In the genomic region with DNA sequence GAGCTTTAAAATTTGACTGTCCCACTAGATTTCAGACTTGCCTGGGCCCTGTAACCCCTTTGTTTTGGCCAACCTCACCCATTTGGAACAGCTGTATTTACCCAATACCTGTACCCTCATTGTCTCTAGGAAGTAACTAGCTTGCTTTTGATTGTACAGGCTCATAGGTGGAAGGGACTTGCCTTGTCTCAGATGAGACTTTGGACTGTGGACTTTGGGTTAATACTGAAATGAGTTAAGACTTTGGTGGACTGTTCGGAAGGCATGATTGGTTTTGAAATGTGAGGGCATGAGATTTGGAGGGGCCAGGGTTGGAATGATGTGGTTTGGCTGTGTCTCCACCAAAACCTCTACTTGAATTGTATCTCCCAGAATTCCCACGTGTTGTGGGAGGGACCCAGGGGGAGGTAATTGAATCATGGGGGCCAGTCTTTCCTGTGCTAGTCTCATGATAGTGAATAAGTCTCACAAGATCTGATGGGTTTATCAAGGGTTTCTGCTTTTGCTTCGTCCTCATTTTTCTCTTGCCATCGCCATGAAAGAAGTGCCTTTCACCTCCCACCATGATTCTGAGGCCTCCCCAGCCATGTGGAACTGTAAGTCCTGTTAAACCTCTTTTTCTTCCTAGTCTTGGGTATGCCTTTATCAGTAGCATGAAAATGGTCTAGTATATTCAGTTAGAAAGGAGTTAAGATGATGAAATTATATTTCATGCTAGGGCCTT, we compare ENCODE assay signal across 6 cellular contexts. TPM values are rescaled to one million over a fixed set of nuclear protein-coding genes. Genes with fewer than 3 reads are reported as not detected.
DNase-seq lines count a peak whose midpoint lies in the region; ATAC-seq, FAIRE-seq and TF ChIP-seq lines count a peak whose summit lies in the region.
"Not testable (repeated sequence)": the region's sequence is repeated elsewhere in the genome, so short reads cannot be mapped to it uniquely, and the experiment has no call there.

No MANE protein-coding gene starts in this region.

- in situ Hi-C loops in K562 (cut with MboI), result not testable (repeated sequence)

- not testable (repeated sequence) for H3K9me1 ChIP-seq in K562 (ENCODE audit: control insufficient read depth, insufficient read depth, low read length)

- CTCF ChIA-PET in CD8-positive, alpha-beta T cell (lab: Charles Lee), result interaction anchor here (0.8 to 1.0 kb wide), 2 partner anchors 10 to 13 kb away, joined by 3 read pairs; partner anchors contain the start of gene TDRD3
- CTCF ChIA-PET in K562 (lab: Yijun Ruan, JAX; ENCODE audit: low intra/inter-chr PET ratio), result not testable (repeated sequence)

- peak overlapping the region; percentile 23 for H3K4me2 ChIP-seq in Loucy (ENCODE audit: low read depth, low read length, poor library complexity, severe bottlenecking)
- H3K4me2 ChIP-seq in K562 (ENCODE audit: insufficient read depth, low read length), result not testable (repeated sequence)

- H3K9me3 ChIP-seq in CD8-positive, alpha-beta T cell (ENCODE audit: low read length); Loucy (ENCODE audit: insufficient read depth, low read depth, low read length); SK-N-MC (ENCODE audit: low read depth, low read length); K562 (replicated peaks; ENCODE audit: control insufficient read depth, insufficient read depth, low read depth, low read length); small intestine (ENCODE audit: control insufficient read depth, low read depth): not testable (repeated sequence)

- H3K4me1 Mint-ChIP-seq in CD8-positive, alpha-beta T cell (ENCODE audit: low read depth), result peaks cover 76% of the 10 kb centered on the region

- peaks cover 18% of the 10 kb centered on the region for H3K4me1 ChIP-seq in CD8-positive, alpha-beta T cell (ENCODE audit: insufficient read depth, low read length)
- H3K4me1 ChIP-seq in Loucy (ENCODE audit: insufficient read depth, low read length, poor library complexity, severe bottlenecking), result peaks cover 29% of the 10 kb centered on the region
- H3K4me1 ChIP-seq in K562 (replicated peaks in 1 of 2; ENCODE audit: control insufficient read depth in 2 of 2, insufficient read depth in 2 of 2, low read length in 2 of 2); small intestine (ENCODE audit: control insufficient read depth in 2 of 2, insufficient read depth in 1 of 2, low read depth in 1 of 2, low read length in 1 of 2): not testable (repeated sequence)

- H3K27me3 Mint-ChIP-seq in CD8-positive, alpha-beta T cell (ENCODE audit: low read depth), result not testable (repeated sequence)

- TF ChIP-seq CTCF in CD8-positive, alpha-beta T cell (IDR thresholded peaks at IDR 0.05); Loucy (conservative IDR thresholded peaks at IDR 0.05; ENCODE audit: low read length); K562 (IDR thresholded peaks at IDR 0.05 in 2 of 3, conservative IDR thresholded peaks at IDR 0.05 in 1 of 3; ENCODE audit: insufficient read depth in 2 of 3, low read depth in 1 of 3, low read length in 3 of 3): not testable (repeated sequence)

- H3K9me3 Mint-ChIP-seq in CD8-positive, alpha-beta T cell, result not testable (repeated sequence)

- not testable (repeated sequence) for H3K4me3 ChIP-seq in CD8-positive, alpha-beta T cell (ENCODE audit: low read depth, low read length); Loucy (ENCODE audit: low read length, poor library complexity, severe bottlenecking); SK-N-MC; K562; small intestine (ENCODE audit: low read depth in 1 of 2, low read length in 2 of 2)

- H3K4me3 Mint-ChIP-seq in CD8-positive, alpha-beta T cell, result not testable (repeated sequence)

- H3K9ac ChIP-seq in Loucy (ENCODE audit: low read depth, low read length, poor library complexity, severe bottlenecking); SK-N-MC (ENCODE audit: insufficient read length); K562 (ENCODE audit: insufficient read depth in 1 of 2, low read depth in 2 of 2, low read length in 2 of 2): not testable (repeated sequence)

- not testable (repeated sequence) for DNase-seq in CD8-positive, alpha-beta T cell; SK-N-MC (ENCODE audit: low read depth, low spot score); K562 (ENCODE audit: extremely low read depth in 1 of 4, low spot score in 3 of 4); left colon
- peak; percentile 77 for DNase-seq in small intestine

- TF ChIP-seq POLR2A in K562 (conservative IDR thresholded peaks at IDR 0.05), result not testable (repeated sequence)

- FAIRE-seq in K562 (lab: Jason Lieb, UNC); small intestine (lab: Jason Lieb, UNC): not testable (repeated sequence)

- intact Hi-C loops in CD8-positive, alpha-beta T cell (cut with DNase I, micrococcal nuclease); K562 (cut with micrococcal nuclease); left colon (cut with DNase I, micrococcal nuclease): not testable (repeated sequence)

- POLR2A ChIA-PET in CD8-positive, alpha-beta T cell (lab: Charles Lee); K562 (lab: Yijun Ruan, JAX): not testable (repeated sequence)

- 35% methylated on average over 3 of the region's 4 CpGs for WGBS in K562 (ENCODE audit: insufficient coverage, low coverage, missing lambda C conversion rate)
- WGBS in small intestine, 3 donors, result 62 to 79% (median 64%) methylated on average over 4 of the region's 4 CpGs

- not testable (repeated sequence) for H3K9me2 ChIP-seq in Loucy (replicated peaks; ENCODE audit: low read depth, low read length)

- not testable (repeated sequence) for TF ChIP-seq EP300 in K562 (IDR thresholded peaks at IDR 0.05; ENCODE audit: low read length)

- not testable (repeated sequence) for ATAC-seq in CD8-positive, alpha-beta T cell; K562
- ATAC-seq in left colon, result peak; percentile 31

- not testable (repeated sequence) for H3K27me3 ChIP-seq in CD8-positive, alpha-beta T cell (ENCODE audit: insufficient read depth, low read length); Loucy (ENCODE audit: insufficient read depth, low read length, poor library complexity, severe bottlenecking); K562 (ENCODE audit: control insufficient read depth in 2 of 2, insufficient read depth in 2 of 2, low read length in 2 of 2); small intestine (ENCODE audit: control insufficient read depth in 2 of 2, insufficient read depth in 2 of 2, low read length in 2 of 2)

- H4K20me1 ChIP-seq in Loucy (ENCODE audit: insufficient read depth, low read length, poor library complexity, severe bottlenecking); K562 (replicated peaks; ENCODE audit: control insufficient read depth, insufficient read depth, low read length): not testable (repeated sequence)

- TF ChIP-seq RAD21 in K562 (CRISPR knock-in tag; conservative IDR thresholded peaks at IDR 0.05 in 1 of 2, IDR thresholded peaks at IDR 0.05 in 1 of 2), result not testable (repeated sequence)

- H3K79me2 ChIP-seq in Loucy (ENCODE audit: insufficient read depth, low read length) (peaks cover 72% of the 10 kb centered on the region), K562 (ENCODE audit: control insufficient read depth, insufficient read depth, low read length) (peaks cover 23% of the 10 kb centered on the region)

- BruUV-seq in K562 (replicated peaks; lab: Mats Ljungman, UMichigan), result not testable (repeated sequence)

- H3K36me3 Mint-ChIP-seq in CD8-positive, alpha-beta T cell, result peaks cover 14% of the 10 kb centered on the region

- H3F3A ChIP-seq in Loucy (ENCODE audit: low read depth), result not testable (repeated sequence)

- not testable (repeated sequence) for H3K27ac ChIP-seq in CD8-positive, alpha-beta T cell (ENCODE audit: low read depth, low read length); small intestine (ENCODE audit: low read depth in 1 of 2, low read length in 1 of 2)
- H3K27ac ChIP-seq in SK-N-MC, result 0 out of 2 replicates have a peak overlapping the region, but pooled peaks have one; percentile 59
- peak overlapping the region; percentile 21; the same call in 1 of the 3 replicates for H3K27ac ChIP-seq in K562 (ENCODE audit: extremely low read depth, low read depth, low read length)

- peak overlapping the region; percentile 28 for H3K27ac Mint-ChIP-seq in CD8-positive, alpha-beta T cell

- H3K36me3 ChIP-seq in CD8-positive, alpha-beta T cell (ENCODE audit: insufficient read depth, low read length); Loucy (ENCODE audit: insufficient read depth, low read length); K562 (ENCODE audit: control insufficient read depth, insufficient read depth, low read length); small intestine (ENCODE audit: control insufficient read depth in 2 of 2, insufficient read depth in 2 of 2, low read length in 2 of 2): not testable (repeated sequence)
- H3K36me3 ChIP-seq in SK-N-MC (ENCODE audit: insufficient read depth, low read length), result peaks cover 13% of the 10 kb centered on the region; the same call in 1 of the 2 replicates

- H2AFZ ChIP-seq in Loucy (ENCODE audit: low read length); K562 (ENCODE audit: low read depth, low read length): not testable (repeated sequence)

RNA-seq across cellular contexts. Expression of gene TDRD3, which starts 12.7 kb away (rescaled TPM):
- 10 to 100 TPM; 22.1 to 22.4 TPM for total RNA-seq in CD8-positive, alpha-beta T cell
- 8.9 and 35.3 TPM in 2 replicates for total RNA-seq in K562 (2011; cell fraction: chromatin; rRNA removed; ENCODE audit: low replicate concordance)
- total RNA-seq in K562 (2011; cell fraction: nucleolus; rRNA removed), result 3.3 and 6.1 TPM in 2 replicates
- 10.8 and 15.4 TPM in 2 replicates for total RNA-seq in K562 (2011; cell fraction: nucleoplasm; rRNA removed)
- total RNA-seq in K562 (2014; rRNA removed) (7.8 and 8.5 TPM in 2 replicates), K562 (2014; rRNA removed; fragmentation: Illumina TruSeq; extraction: Trizol) (12.7 and 14.4 TPM in 2 replicates), K562 (2015; rRNA removed; fragmentation: Illumina TruSeq; extraction: Trizol) (15.6 and 16.4 TPM in 2 replicates), K562 (2021) (9.9 and 11.0 TPM in 2 replicates), left colon (10 to 100 TPM; 31.0 to 31.9 TPM)
- polyA plus RNA-seq in K562 (2011; rRNA removed) (10.0 and 10.5 TPM in 2 replicates), K562 (2014; fragmentation: Illumina TruSeq; extraction: Trizol) (7.3 and 9.5 TPM in 2 replicates), K562 (2014; fragmentation: Nextera tagmentation; extraction: Ambion mirVana) (1 to 10 TPM; 3.6 to 4.7 TPM), K562 (2014; rRNA removed) (7.6 and 8.0 TPM in 2 replicates), small intestine (10 to 100 TPM in 2 of 3 donors, 1 to 10 TPM in 1; 10.0 to 10.2 (median 10.1) TPM)
- polyA plus RNA-seq in K562 (2011; cell fraction: cytosol; rRNA removed), result 1.4 and 2.2 TPM in 2 replicates
- 4.8 and 6.3 TPM in 2 replicates for polyA plus RNA-seq in K562 (2011; cell fraction: nucleus; rRNA removed)
- polyA plus RNA-seq in K562 (2012), result 7.5 and 8.9 TPM in 2 replicates
- 19.1 and 34.6 TPM in 2 replicates for polyA minus RNA-seq in K562 (2011; rRNA and poly(A)+ RNA removed)
- 7.0 and 8.1 TPM in 2 replicates for polyA minus RNA-seq in K562 (2011; cell fraction: cytosol; rRNA and poly(A)+ RNA removed)
- 17.5 and 34.4 TPM in 2 replicates for polyA minus RNA-seq in K562 (2011; cell fraction: nucleus; rRNA and poly(A)+ RNA removed)
